In genomic region chr9:33318225-33318624, GRCh38 we compare ENCODE assay signal across 1 cellular context.
TF ChIP-seq lines count a peak whose summit lies in the region.

No MANE protein-coding gene starts in this region.

TF ChIP-seq in IMR-90, 13 proteins besides CTCF, POLR2A, EP300 and RAD21:
- no peak for TF ChIP-seq ELK1 (IDR thresholded peaks at IDR 0.05; ENCODE audit: borderline replicate concordance, low read depth, low read length)
- no peak for TF ChIP-seq MXI1 (IDR thresholded peaks at IDR 0.05; ENCODE audit: borderline replicate concordance, low read depth, low read length)
- TF ChIP-seq, protein P1, sequence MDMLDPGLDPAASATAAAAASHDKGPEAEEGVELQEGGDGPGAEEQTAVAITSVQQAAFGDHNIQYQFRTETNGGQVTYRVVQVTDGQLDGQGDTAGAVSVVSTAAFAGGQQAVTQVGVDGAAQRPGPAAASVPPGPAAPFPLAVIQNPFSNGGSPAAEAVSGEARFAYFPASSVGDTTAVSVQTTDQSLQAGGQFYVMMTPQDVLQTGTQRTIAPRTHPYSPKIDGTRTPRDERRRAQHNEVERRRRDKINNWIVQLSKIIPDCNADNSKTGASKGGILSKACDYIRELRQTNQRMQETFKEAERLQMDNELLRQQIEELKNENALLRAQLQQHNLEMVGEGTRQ (IDR thresholded peaks at IDR 0.05; ENCODE audit: low read depth, low read length): no peak
- no peak for TF ChIP-seq NFE2L2 (IDR thresholded peaks at IDR 0.05; ENCODE audit: low read depth, low read length)
- TF ChIP-seq MAFK (IDR thresholded peaks at IDR 0.05; ENCODE audit: low read depth, low read length): no peak
- TF ChIP-seq FOS (IDR thresholded peaks at IDR 0.05; ENCODE audit: low read depth, low read length): no peak
- TF ChIP-seq BHLHE40 (IDR thresholded peaks at IDR 0.05; ENCODE audit: low read depth, low read length): no peak
- TF ChIP-seq MAZ (IDR thresholded peaks at IDR 0.05; ENCODE audit: borderline replicate concordance, low read depth, low read length): no peak
- TF ChIP-seq RFX5 (IDR thresholded peaks at IDR 0.05; ENCODE audit: low read depth, low read length): no peak
- no peak for TF ChIP-seq SMC3 (IDR thresholded peaks at IDR 0.05; ENCODE audit: low read depth, low read length)
- no peak for TF ChIP-seq CEBPB (IDR thresholded peaks at IDR 0.05; ENCODE audit: low read depth, low read length)
- TF ChIP-seq CHD1 (IDR thresholded peaks at IDR 0.05; ENCODE audit: low read depth, low read length): no peak
- TF ChIP-seq RCOR1 (IDR thresholded peaks at IDR 0.05; ENCODE audit: insufficient replicate concordance, low read length): no peak
